21 cellular contexts compared by ENCODE assay signal in the genomic region with DNA sequence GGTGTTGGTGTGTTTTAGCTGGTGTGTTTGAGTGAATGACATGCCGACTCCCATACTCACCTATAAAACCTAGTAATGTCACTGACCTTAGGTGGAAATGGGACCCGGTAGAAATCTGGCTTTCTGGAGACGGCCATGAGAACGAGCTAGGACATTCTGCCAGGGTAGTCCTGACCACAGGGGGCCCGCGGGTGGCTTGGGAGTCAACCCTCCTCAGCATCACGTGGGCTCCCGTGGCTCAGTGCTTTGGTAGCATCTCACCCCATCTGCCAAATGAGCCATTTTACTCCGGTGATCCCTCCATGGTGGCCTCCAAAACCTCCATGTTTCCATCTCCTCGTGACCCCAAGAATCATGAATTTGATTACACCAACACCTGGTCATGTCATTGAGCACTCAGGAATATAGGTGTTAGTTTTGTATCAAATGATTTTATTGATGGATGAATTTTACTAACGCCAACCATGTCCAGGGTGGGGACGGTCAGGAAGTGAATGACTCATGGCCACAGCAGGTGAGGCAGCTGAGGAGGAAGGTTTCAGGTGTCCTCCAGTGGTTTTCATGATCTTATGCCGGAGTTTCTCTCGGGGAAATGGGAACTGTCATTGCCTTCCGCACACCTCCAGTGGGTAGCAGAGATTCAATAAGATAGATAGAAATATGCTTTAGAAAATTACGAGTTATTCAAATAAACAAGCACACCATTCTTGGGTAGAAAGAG.
"Had no signal": no experiment of that assay in that cellular context is flagged by ENCODE, and none has a peak within 500 bp of the region (broad histone marks: within the 10 kb centered on the region; RNA-seq: fewer than 3 reads in every experiment).

No MANE protein-coding gene starts in this region.

- DNase-seq: cortex of kidney; effector CD8-positive, alpha-beta T cell; foreskin melanocyte; left cardiac atrium; left ventricle myocardium inferior; lower lobe of right lung; midbrain; pancreas; stimulated activated CD4-positive, alpha-beta T cell treated with anti-CD3 and anti-CD28 coated beads, Interleukin-15, amount 100 ng/mL, for 24 hours; stimulated activated CD4-positive, alpha-beta T cell treated with anti-CD3 and anti-CD28 coated beads, Interleukin-1b, Interleukin-23, amount 100 ng/mL, for 48 hours; stimulated activated CD4-positive, alpha-beta T cell treated with anti-CD3 and anti-CD28 coated beads, Interleukin-4, amount 100 ng/mL, for 24 hours had no signal

- H3K27ac ChIP-seq: hepatocyte, left ventricle myocardium inferior, lower lobe of right lung, neural progenitor cell, pancreas, prostate gland, right lobe of liver, spleen, thoracic aorta, transverse colon had no signal

- H2AFZ ChIP-seq: hepatocyte, neural progenitor cell had no signal

- H3K4me3 ChIP-seq: dorsolateral prefrontal cortex, hepatocyte, left ventricle myocardium inferior, lower lobe of right lung, neural progenitor cell, pancreas, prostate gland, right lobe of liver, spleen, thoracic aorta, transverse colon had no signal

- H3K9ac ChIP-seq: neural progenitor cell had no signal

- H3K4me2 ChIP-seq: hepatocyte, neural progenitor cell had no signal

- H3K36me3 ChIP-seq: left ventricle myocardium inferior, lower lobe of right lung, neural progenitor cell, pancreas, prostate gland, right lobe of liver, spleen, thoracic aorta, transverse colon had no signal

- H3K9me3 ChIP-seq: left ventricle myocardium inferior, lower lobe of right lung, pancreas, prostate gland, right lobe of liver, spleen, thoracic aorta, transverse colon had no signal

- H3K4me1 ChIP-seq: left ventricle myocardium inferior, lower lobe of right lung, neural progenitor cell, pancreas, prostate gland, right lobe of liver, spleen, transverse colon had no signal

- ATAC-seq: left cardiac atrium; lower lobe of right lung; natural killer cell treated with Interleukin-12 subunit alpha and Interleukin-12 subunit beta and Interleukin-15 and Interleukin-18, amount 100 ng/mL, for 72 hours; pancreas; right lobe of liver; stimulated activated memory B cell treated with anti-CD40 and anti-IgM and Interleukin-4, amounts not matched to agents 10 μg/mL and 1 μg/mL and 100 μg/mL, for 72 hours had no signal

- H3K27me3 ChIP-seq: dorsolateral prefrontal cortex, hepatocyte, neural progenitor cell, pancreas, right lobe of liver, transverse colon had no signal
